ENCODE assay signal across 1 cellular context in the genomic region with DNA sequence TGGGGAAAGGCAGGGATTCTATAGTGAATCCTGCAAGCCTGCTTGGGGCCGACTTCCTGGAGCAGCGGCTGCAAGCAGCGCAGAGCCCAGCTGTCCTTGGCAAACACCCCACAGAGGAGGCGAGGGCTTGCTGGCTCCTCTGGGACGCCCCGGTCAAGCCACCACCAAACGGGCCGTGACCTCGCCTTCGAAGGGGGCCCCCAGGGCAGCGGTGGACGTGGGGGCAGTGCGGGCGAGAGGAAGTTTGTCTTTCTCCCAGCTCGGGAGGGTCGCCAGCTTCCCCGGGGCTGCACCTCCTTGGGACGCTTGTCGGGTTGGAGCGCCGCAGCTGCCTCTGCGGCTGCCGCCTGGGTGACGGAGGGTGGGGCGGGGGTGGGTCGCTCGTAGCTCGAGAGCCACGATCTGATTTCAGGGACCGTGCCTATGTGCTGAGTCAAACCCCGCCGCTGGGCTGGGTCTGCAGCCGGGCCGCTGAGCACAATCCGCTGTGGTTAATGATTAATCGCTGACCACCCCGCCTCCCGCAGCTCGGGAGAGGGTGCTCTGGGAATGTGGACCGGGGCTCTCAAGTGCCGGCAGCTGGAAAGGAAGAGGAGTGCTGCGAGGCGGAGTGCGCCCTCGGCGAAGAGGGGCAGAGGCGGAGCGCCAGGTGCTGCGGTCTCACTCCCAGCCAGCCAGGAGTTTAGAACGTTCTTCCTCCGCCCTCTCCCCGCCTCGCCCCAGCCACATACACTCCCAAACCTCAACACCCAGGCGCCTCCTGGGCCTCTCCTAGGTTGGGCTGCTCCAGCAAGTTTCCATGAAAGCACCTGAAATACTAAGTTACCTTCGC.
A peak's percentile ranks its signal among the peaks of the same experiment; 100 is the strongest.
TF ChIP-seq lines count a peak whose summit lies in the region.

A gene (plus strand): TSS at position 726 of the 832 bp plus-strand sequence.

TF ChIP-seq in HepG2, 621 proteins besides CTCF, POLR2A, EP300 and RAD21 (continued from another document and continues in another):
- TF ChIP-seq, protein P1, sequence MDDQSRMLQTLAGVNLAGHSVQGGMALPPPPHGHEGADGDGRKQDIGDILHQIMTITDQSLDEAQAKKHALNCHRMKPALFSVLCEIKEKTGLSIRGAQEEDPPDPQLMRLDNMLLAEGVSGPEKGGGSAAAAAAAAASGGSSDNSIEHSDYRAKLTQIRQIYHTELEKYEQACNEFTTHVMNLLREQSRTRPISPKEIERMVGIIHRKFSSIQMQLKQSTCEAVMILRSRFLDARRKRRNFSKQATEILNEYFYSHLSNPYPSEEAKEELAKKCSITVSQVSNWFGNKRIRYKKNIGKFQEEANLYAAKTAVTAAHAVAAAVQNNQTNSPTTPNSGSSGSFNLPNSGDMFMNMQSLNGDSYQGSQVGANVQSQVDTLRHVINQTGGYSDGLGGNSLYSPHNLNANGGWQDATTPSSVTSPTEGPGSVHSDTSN (CRISPR knock-in tag; IDR thresholded peaks at IDR 0.05; ENCODE audit: borderline replicate concordance) = no peak
- TF ChIP-seq ZNF75D (CRISPR knock-in tag; IDR thresholded peaks at IDR 0.05; ENCODE audit: borderline replicate concordance) (no peak), KLF12 (CRISPR knock-in tag; IDR thresholded peaks at IDR 0.05; ENCODE audit: borderline replicate concordance) (no peak), MAF1 (CRISPR knock-in tag; IDR thresholded peaks at IDR 0.05; ENCODE audit: borderline replicate concordance) (no peak), POLR2AphosphoS5 (IDR thresholded peaks at IDR 0.05; ENCODE audit: low read depth, low read length) (no peak), MXI1 (IDR thresholded peaks at IDR 0.05; ENCODE audit: borderline replicate concordance, low read depth, low read length) (0 out of 3 replicates have a peak, but pooled peaks have one; percentile 42), DR1 (CRISPR knock-in tag; IDR thresholded peaks at IDR 0.05) (no peak), MED8 (CRISPR knock-in tag; IDR thresholded peaks at IDR 0.05; ENCODE audit: insufficient replicate concordance) (no peak), ZNF44 (CRISPR knock-in tag; IDR thresholded peaks at IDR 0.05) (no peak), THAP11 (CRISPR knock-in tag; IDR thresholded peaks at IDR 0.05) (peak; percentile 81), MTA3 (CRISPR knock-in tag; IDR thresholded peaks at IDR 0.05) (no peak), RBM39 (IDR thresholded peaks at IDR 0.05; ENCODE audit: low read depth, low read length, poor library complexity, severe bottlenecking) (peak; percentile 64), KDM4B (CRISPR knock-in tag; IDR thresholded peaks at IDR 0.05) (no peak), NFRKB (IDR thresholded peaks at IDR 0.05) (no peak), TCF12 (IDR thresholded peaks at IDR 0.05) (no peak), TCF12 (CRISPR knock-in tag; IDR thresholded peaks at IDR 0.05) (no peak), ZNF577 (CRISPR knock-in tag; IDR thresholded peaks at IDR 0.05; ENCODE audit: borderline replicate concordance, low read depth) (no peak), DNMT1 (CRISPR knock-in tag; IDR thresholded peaks at IDR 0.05) (0 out of 2 replicates have a peak, but pooled peaks have one; percentile 18), SRSF1 (optimal IDR thresholded peaks at IDR 0.05; ENCODE audit: low read depth, low read length) (no peak), BCL6 (CRISPR knock-in tag; IDR thresholded peaks at IDR 0.05) (peak; percentile 51; the same call in 1 of the 2 replicates), RORA (CRISPR knock-in tag; IDR thresholded peaks at IDR 0.05) (no peak), NBN (conservative IDR thresholded peaks at IDR 0.05) (no peak), ZNF879 (CRISPR knock-in tag; IDR thresholded peaks at IDR 0.05) (no peak), KLF15 (CRISPR knock-in tag; IDR thresholded peaks at IDR 0.05; ENCODE audit: borderline replicate concordance) (no peak), NONO (IDR thresholded peaks at IDR 0.05) (no peak), NONO (CRISPR knock-in tag; conservative IDR thresholded peaks at IDR 0.05) (peak; percentile 64; the same call in 1 of the 2 replicates), SIN3A (IDR thresholded peaks at IDR 0.05; ENCODE audit: borderline replicate concordance, low read depth, low read length) (peak; percentile 14; the same call in 1 of the 2 replicates), RBFOX2 (IDR thresholded peaks at IDR 0.05; ENCODE audit: low read depth, low read length) (peak; percentile 38; the same call in 1 of the 2 replicates), ZNF768 (CRISPR knock-in tag; IDR thresholded peaks at IDR 0.05) (peak; percentile 52), MED13 (CRISPR knock-in tag; IDR thresholded peaks at IDR 0.05) (no peak)
- TF ChIP-seq, protein P2, sequence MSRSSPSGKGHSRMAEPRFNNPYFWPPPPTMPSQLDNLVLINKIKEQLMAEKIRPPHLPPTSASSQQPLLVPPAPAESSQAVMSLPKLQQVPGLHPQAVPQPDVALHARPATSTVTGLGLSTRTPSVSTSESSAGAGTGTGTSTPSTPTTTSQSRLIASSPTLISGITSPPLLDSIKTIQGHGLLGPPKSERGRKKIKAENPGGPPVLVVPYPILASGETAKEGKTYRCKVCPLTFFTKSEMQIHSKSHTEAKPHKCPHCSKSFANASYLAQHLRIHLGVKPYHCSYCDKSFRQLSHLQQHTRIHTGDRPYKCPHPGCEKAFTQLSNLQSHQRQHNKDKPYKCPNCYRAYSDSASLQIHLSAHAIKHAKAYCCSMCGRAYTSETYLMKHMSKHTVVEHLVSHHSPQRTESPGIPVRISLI (CRISPR knock-in tag; IDR thresholded peaks at IDR 0.05; ENCODE audit: borderline replicate concordance) = 0 out of 2 replicates have a peak, but pooled peaks have one; percentile 21
- TF ChIP-seq, protein P3, sequence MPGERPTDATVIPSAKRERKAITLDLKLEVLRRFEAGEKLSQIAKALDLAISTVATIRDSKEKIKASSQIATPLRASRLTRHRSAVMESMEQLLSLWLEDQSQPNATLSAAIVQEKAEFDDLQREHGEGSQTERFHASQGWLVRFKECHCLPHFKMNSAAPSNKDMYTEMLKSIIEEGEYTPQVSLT (CRISPR knock-in tag; IDR thresholded peaks at IDR 0.05; ENCODE audit: borderline replicate concordance, low read depth) = no peak
- TF ChIP-seq, protein P4, sequence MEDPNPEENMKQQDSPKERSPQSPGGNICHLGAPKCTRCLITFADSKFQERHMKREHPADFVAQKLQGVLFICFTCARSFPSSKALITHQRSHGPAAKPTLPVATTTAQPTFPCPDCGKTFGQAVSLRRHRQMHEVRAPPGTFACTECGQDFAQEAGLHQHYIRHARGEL (CRISPR knock-in tag; IDR thresholded peaks at IDR 0.05) = no peak
- TF ChIP-seq, protein P5, sequence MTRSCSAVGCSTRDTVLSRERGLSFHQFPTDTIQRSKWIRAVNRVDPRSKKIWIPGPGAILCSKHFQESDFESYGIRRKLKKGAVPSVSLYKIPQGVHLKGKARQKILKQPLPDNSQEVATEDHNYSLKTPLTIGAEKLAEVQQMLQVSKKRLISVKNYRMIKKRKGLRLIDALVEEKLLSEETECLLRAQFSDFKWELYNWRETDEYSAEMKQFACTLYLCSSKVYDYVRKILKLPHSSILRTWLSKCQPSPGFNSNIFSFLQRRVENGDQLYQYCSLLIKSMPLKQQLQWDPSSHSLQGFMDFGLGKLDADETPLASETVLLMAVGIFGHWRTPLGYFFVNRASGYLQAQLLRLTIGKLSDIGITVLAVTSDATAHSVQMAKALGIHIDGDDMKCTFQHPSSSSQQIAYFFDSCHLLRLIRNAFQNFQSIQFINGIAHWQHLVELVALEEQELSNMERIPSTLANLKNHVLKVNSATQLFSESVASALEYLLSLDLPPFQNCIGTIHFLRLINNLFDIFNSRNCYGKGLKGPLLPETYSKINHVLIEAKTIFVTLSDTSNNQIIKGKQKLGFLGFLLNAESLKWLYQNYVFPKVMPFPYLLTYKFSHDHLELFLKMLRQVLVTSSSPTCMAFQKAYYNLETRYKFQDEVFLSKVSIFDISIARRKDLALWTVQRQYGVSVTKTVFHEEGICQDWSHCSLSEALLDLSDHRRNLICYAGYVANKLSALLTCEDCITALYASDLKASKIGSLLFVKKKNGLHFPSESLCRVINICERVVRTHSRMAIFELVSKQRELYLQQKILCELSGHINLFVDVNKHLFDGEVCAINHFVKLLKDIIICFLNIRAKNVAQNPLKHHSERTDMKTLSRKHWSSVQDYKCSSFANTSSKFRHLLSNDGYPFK (CRISPR knock-in tag; IDR thresholded peaks at IDR 0.05; ENCODE audit: borderline replicate concordance) = peak; percentile 15; the same call in 1 of the 2 replicates
- TF ChIP-seq, protein P6, sequence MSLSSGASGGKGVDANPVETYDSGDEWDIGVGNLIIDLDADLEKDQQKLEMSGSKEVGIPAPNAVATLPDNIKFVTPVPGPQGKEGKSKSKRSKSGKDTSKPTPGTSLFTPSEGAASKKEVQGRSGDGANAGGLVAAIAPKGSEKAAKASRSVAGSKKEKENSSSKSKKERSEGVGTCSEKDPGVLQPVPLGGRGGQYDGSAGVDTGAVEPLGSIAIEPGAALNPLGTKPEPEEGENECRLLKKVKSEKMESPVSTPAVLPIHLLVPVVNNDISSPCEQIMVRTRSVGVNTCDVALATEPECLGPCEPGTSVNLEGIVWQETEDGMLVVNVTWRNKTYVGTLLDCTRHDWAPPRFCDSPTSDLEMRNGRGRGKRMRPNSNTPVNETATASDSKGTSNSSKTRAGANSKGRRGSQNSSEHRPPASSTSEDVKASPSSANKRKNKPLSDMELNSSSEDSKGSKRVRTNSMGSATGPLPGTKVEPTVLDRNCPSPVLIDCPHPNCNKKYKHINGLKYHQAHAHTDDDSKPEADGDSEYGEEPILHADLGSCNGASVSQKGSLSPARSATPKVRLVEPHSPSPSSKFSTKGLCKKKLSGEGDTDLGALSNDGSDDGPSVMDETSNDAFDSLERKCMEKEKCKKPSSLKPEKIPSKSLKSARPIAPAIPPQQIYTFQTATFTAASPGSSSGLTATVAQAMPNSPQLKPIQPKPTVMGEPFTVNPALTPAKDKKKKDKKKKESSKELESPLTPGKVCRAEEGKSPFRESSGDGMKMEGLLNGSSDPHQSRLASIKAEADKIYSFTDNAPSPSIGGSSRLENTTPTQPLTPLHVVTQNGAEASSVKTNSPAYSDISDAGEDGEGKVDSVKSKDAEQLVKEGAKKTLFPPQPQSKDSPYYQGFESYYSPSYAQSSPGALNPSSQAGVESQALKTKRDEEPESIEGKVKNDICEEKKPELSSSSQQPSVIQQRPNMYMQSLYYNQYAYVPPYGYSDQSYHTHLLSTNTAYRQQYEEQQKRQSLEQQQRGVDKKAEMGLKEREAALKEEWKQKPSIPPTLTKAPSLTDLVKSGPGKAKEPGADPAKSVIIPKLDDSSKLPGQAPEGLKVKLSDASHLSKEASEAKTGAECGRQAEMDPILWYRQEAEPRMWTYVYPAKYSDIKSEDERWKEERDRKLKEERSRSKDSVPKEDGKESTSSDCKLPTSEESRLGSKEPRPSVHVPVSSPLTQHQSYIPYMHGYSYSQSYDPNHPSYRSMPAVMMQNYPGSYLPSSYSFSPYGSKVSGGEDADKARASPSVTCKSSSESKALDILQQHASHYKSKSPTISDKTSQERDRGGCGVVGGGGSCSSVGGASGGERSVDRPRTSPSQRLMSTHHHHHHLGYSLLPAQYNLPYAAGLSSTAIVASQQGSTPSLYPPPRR (CRISPR knock-in tag; IDR thresholded peaks at IDR 0.05; ENCODE audit: borderline replicate concordance) = peak; percentile 57; the same call in 1 of the 2 replicates
- TF ChIP-seq, protein P7, sequence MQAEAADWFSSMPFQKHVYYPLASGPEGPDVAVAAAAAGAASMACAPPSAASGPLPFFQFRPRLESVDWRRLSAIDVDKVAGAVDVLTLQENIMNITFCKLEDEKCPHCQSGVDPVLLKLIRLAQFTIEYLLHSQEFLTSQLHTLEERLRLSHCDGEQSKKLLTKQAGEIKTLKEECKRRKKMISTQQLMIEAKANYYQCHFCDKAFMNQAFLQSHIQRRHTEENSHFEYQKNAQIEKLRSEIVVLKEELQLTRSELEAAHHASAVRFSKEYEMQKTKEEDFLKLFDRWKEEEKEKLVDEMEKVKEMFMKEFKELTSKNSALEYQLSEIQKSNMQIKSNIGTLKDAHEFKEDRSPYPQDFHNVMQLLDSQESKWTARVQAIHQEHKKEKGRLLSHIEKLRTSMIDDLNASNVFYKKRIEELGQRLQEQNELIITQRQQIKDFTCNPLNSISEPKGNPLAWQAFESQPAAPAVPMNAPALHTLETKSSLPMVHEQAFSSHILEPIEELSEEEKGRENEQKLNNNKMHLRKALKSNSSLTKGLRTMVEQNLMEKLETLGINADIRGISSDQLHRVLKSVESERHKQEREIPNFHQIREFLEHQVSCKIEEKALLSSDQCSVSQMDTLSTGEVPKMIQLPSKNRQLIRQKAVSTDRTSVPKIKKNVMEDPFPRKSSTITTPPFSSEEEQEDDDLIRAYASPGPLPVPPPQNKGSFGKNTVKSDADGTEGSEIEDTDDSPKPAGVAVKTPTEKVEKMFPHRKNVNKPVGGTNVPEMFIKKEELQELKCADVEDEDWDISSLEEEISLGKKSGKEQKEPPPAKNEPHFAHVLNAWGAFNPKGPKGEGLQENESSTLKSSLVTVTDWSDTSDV (CRISPR knock-in tag; IDR thresholded peaks at IDR 0.05) = no peak
- TF ChIP-seq, protein P8, sequence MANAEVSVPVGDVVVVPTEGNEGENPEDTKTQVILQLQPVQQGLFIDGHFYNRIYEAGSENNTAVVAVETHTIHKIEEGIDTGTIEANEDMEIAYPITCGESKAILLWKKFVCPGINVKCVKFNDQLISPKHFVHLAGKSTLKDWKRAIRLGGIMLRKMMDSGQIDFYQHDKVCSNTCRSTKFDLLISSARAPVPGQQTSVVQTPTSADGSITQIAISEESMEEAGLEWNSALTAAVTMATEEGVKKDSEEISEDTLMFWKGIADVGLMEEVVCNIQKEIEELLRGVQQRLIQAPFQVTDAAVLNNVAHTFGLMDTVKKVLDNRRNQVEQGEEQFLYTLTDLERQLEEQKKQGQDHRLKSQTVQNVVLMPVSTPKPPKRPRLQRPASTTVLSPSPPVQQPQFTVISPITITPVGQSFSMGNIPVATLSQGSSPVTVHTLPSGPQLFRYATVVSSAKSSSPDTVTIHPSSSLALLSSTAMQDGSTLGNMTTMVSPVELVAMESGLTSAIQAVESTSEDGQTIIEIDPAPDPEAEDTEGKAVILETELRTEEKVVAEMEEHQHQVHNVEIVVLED (CRISPR knock-in tag; IDR thresholded peaks at IDR 0.05; ENCODE audit: borderline replicate concordance) = peak; percentile 40; the same call in 1 of the 2 replicates
- TF ChIP-seq, protein P9, sequence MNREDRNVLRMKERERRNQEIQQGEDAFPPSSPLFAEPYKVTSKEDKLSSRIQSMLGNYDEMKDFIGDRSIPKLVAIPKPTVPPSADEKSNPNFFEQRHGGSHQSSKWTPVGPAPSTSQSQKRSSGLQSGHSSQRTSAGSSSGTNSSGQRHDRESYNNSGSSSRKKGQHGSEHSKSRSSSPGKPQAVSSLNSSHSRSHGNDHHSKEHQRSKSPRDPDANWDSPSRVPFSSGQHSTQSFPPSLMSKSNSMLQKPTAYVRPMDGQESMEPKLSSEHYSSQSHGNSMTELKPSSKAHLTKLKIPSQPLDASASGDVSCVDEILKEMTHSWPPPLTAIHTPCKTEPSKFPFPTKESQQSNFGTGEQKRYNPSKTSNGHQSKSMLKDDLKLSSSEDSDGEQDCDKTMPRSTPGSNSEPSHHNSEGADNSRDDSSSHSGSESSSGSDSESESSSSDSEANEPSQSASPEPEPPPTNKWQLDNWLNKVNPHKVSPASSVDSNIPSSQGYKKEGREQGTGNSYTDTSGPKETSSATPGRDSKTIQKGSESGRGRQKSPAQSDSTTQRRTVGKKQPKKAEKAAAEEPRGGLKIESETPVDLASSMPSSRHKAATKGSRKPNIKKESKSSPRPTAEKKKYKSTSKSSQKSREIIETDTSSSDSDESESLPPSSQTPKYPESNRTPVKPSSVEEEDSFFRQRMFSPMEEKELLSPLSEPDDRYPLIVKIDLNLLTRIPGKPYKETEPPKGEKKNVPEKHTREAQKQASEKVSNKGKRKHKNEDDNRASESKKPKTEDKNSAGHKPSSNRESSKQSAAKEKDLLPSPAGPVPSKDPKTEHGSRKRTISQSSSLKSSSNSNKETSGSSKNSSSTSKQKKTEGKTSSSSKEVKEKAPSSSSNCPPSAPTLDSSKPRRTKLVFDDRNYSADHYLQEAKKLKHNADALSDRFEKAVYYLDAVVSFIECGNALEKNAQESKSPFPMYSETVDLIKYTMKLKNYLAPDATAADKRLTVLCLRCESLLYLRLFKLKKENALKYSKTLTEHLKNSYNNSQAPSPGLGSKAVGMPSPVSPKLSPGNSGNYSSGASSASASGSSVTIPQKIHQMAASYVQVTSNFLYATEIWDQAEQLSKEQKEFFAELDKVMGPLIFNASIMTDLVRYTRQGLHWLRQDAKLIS (CRISPR knock-in tag; IDR thresholded peaks at IDR 0.05) = no peak
